Comparison of ENCODE assay signal across 32 cellular contexts in genomic region chr19:28372800-28373199, GRCh38.
"Had no signal": no experiment of that assay in that cellular context is flagged by ENCODE, and none has a peak within 500 bp of the region (broad histone marks: within the 10 kb centered on the region; RNA-seq: fewer than 3 reads in every experiment).

No MANE protein-coding gene starts in this region.

- H3K27ac ChIP-seq: adrenal gland, ascending aorta, cardiac muscle cell, coronary artery, heart left ventricle, lower lobe of right lung, neural progenitor cell, parathyroid adenoma, psoas muscle, sigmoid colon, uterus, VCaP had no signal

- H3K4me2 ChIP-seq: neural progenitor cell had no signal

- H3K9me3 ChIP-seq: adrenal gland, ascending aorta, heart left ventricle, lower lobe of right lung, psoas muscle, sigmoid colon, uterus had no signal

- H3K27me3 ChIP-seq: adrenal gland, ascending aorta, neural progenitor cell, uterus had no signal

- H3K36me3 ChIP-seq: adrenal gland, ascending aorta, cardiac muscle cell, heart left ventricle, lower lobe of right lung, neural progenitor cell, sigmoid colon, uterus had no signal

- H3K4me1 ChIP-seq: adrenal gland, ascending aorta, heart left ventricle, lower lobe of right lung, neural progenitor cell, parathyroid adenoma, psoas muscle, sigmoid colon, uterus had no signal

- DNase-seq: activated CD4-positive, alpha-beta memory T cell treated with anti-CD3 and anti-CD28 coated beads for 36 hours; activated CD4-positive, alpha-beta T cell treated with anti-CD3 and anti-CD28 coated beads for 48 hours; activated CD8-positive, alpha-beta memory T cell treated with anti-CD3 and anti-CD28 coated beads, Interleukin-2, amount 50 U/mL, for 4 hours; activated effector memory CD4-positive, alpha-beta T cell treated with anti-CD3 and anti-CD28 coated beads, Interleukin-2, amount 50 U/mL, for 16 hours; activated naive CD4-positive, alpha-beta T cell treated with anti-CD3 and anti-CD28 coated beads for 36 hours; activated naive CD8-positive, alpha-beta T cell treated with anti-CD3 and anti-CD28 coated beads for 36 hours; activated T-cell treated with anti-CD3 and anti-CD28 coated beads, Interleukin-2, amount 50 U/mL, for 1 hour; adrenal gland; effector memory CD8-positive, alpha-beta T cell; foreskin fibroblast; heart left ventricle; hypothalamus; kidney glomerular epithelial cell; lower lobe of right lung; mesenchymal stem cell; natural killer cell; occipital lobe; psoas muscle; sigmoid colon; small intestine; stimulated activated CD4-positive, alpha-beta T cell treated with anti-CD3 and anti-CD28 coated beads, Interleukin-4, amount 100 ng/mL, for 24 hours; uterus had no signal

- H3K4me3 ChIP-seq: adrenal gland, ascending aorta, cardiac muscle cell, coronary artery, heart left ventricle, lower lobe of right lung, neural progenitor cell, psoas muscle, sigmoid colon, uterus had no signal

- H3K9ac ChIP-seq: neural progenitor cell, parathyroid adenoma had no signal

- FAIRE-seq: small intestine had no signal

- H2AFZ ChIP-seq: neural progenitor cell, parathyroid adenoma had no signal

- H3K79me2 ChIP-seq: parathyroid adenoma had no signal

- ATAC-seq: activated CD4-positive, CD25-positive, alpha-beta regulatory T cell treated with anti-CD3 and anti-CD28 coated beads, Interleukin-2, amount 50 U/mL, for 24 hours; effector memory CD8-positive, alpha-beta T cell; esophagus mucosa; heart left ventricle; left lobe of liver; lower lobe of right lung; natural killer cell; psoas muscle; stimulated activated effector memory CD8-positive, alpha-beta T cell treated with anti-CD3 and anti-CD28 coated beads, Interleukin-12 subunit alpha, Interleukin-12 subunit beta, amount 100 ng/mL, for 72 hours had no signal
